Comparison of ENCODE assay signal across 30 cellular contexts in the genomic region with DNA sequence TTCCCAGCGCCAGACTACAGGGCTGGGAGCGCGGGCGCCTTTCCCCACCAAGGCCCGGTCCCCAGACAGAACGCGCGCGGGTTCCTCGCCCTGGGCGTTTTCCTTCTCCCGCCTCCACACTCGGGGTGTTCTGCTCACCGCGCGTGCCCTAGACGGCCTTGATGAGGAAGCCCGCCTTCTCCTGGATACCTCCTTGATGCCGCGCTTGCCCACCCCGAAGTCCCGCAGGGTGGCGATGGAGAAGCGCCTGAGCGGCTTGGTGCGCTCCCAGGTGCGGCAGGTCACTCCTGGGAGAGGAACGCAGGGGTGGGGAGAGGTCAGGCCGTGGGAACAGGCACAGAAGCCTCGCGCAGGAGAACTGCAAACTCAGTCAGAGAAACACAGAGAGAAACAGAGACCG. TPM values are rescaled to one million over a fixed set of nuclear protein-coding genes. Genes with fewer than 3 reads are reported as not detected.
"Had no signal": no experiment of that assay in that cellular context is flagged by ENCODE, and none has a peak within 500 bp of the region (broad histone marks: within the 10 kb centered on the region; RNA-seq: fewer than 3 reads in every experiment).

No MANE protein-coding gene starts in this region.

- ATAC-seq: effector memory CD8-positive, alpha-beta T cell; left lung; natural killer cell; pancreas; psoas muscle; T-helper 17 cell had no signal

- FAIRE-seq: astrocyte, colon, frontal cortex, keratinocyte, pancreas had no signal

- H3K4me3 ChIP-seq: breast epithelium, dorsolateral prefrontal cortex, esophagus muscularis mucosa, hepatocyte, left lung, pancreas, psoas muscle, right atrium auricular region, upper lobe of left lung had no signal

- H3K9me3 ChIP-seq: breast epithelium, esophagus muscularis mucosa, left lung, pancreas, psoas muscle, right atrium auricular region, upper lobe of left lung had no signal

- DNase-seq: activated CD4-positive, alpha-beta memory T cell treated with anti-CD3 and anti-CD28 coated beads, Interleukin-2, amount 10 ng/mL, durations not matched to agents 7 days and 5 days; activated CD4-positive, alpha-beta T cell treated with anti-CD3 and anti-CD28 coated beads for 4 hours; activated CD4-positive, CD25-positive, alpha-beta regulatory T cell; activated naive CD4-positive, alpha-beta T cell; activated naive CD8-positive, alpha-beta T cell treated with anti-CD3 and anti-CD28 coated beads for 36 hours; activated T-cell treated with anti-CD3 and anti-CD28 coated beads, Interleukin-2, amount 50 U/mL, for 24 hours; dorsolateral prefrontal cortex; effector memory CD8-positive, alpha-beta T cell; glutamatergic neuron; left lung; mammary epithelial cell; midbrain; natural killer cell; pancreas; psoas muscle; stimulated activated CD4-positive, alpha-beta T cell treated with anti-CD3 and anti-CD28 coated beads, Interleukin-4, amount 100 ng/mL, for 24 hours; stimulated activated naive CD4-positive, alpha-beta T cell treated with Interleukin-2 at 50 U/mL for 16 hours; SW 1271; T-helper 17 cell had no signal

- H3K27ac ChIP-seq: breast epithelium, dorsolateral prefrontal cortex, esophagus muscularis mucosa, hepatocyte, left lung, pancreas, psoas muscle, right atrium auricular region, upper lobe of left lung had no signal

- H3K4me3 Mint-ChIP-seq: activated CD4-positive, alpha-beta memory T cell treated with anti-CD3 and anti-CD28 coated beads, Interleukin-2, amount 10 ng/mL, durations not matched to agents 7 days and 5 days; activated naive CD8-positive, alpha-beta T cell treated with anti-CD3 and anti-CD28 coated beads for 36 hours; activated T-cell treated with anti-CD3 and anti-CD28 coated beads, Interleukin-2, amount 50 U/mL, for 24 hours; central memory CD8-positive, alpha-beta T cell; effector memory CD8-positive, alpha-beta T cell; natural killer cell; T-helper 17 cell had no signal

- H3K4me2 ChIP-seq: hepatocyte had no signal

- H3K79me2 ChIP-seq: hepatocyte had no signal

- H3K4me1 ChIP-seq: breast epithelium, esophagus muscularis mucosa, left lung, pancreas, psoas muscle, right atrium auricular region, upper lobe of left lung had no signal

- H3K4me1 Mint-ChIP-seq: activated CD4-positive, alpha-beta memory T cell treated with anti-CD3 and anti-CD28 coated beads, Interleukin-2, amount 10 ng/mL, durations not matched to agents 7 days and 5 days; activated naive CD8-positive, alpha-beta T cell treated with anti-CD3 and anti-CD28 coated beads for 36 hours; central memory CD8-positive, alpha-beta T cell; natural killer cell had no signal

- H3K27me3 ChIP-seq: pancreas, right atrium auricular region had no signal

- H3K36me3 ChIP-seq: breast epithelium, esophagus muscularis mucosa, left lung, pancreas, right atrium auricular region, upper lobe of left lung had no signal

- H3K9me3 Mint-ChIP-seq: activated CD4-positive, alpha-beta memory T cell treated with anti-CD3 and anti-CD28 coated beads, Interleukin-2, amount 10 ng/mL, durations not matched to agents 7 days and 5 days; activated naive CD8-positive, alpha-beta T cell treated with anti-CD3 and anti-CD28 coated beads for 36 hours; activated T-cell treated with anti-CD3 and anti-CD28 coated beads, Interleukin-2, amount 50 U/mL, for 24 hours; activated T-helper 2 cell treated with anti-CD3 and anti-CD28 coated beads, Interferon-gamma antibody, Interleukin-2, Interleukin-4, amounts not matched to agents 10 μg/mL and 5 μg/mL and 100 μg/mL, durations not matched to agents 14 hours and 24 hours and 36 hours; central memory CD8-positive, alpha-beta T cell; effector memory CD8-positive, alpha-beta T cell; natural killer cell had no signal

- H3K36me3 Mint-ChIP-seq: activated naive CD8-positive, alpha-beta T cell treated with anti-CD3 and anti-CD28 coated beads for 36 hours; natural killer cell had no signal

- H3K27ac Mint-ChIP-seq: activated CD4-positive, alpha-beta memory T cell treated with anti-CD3 and anti-CD28 coated beads, Interleukin-2, amount 10 ng/mL, durations not matched to agents 7 days and 5 days; activated naive CD8-positive, alpha-beta T cell treated with anti-CD3 and anti-CD28 coated beads for 36 hours; activated T-cell treated with anti-CD3 and anti-CD28 coated beads, Interleukin-2, amount 50 U/mL, for 24 hours; activated T-helper 2 cell treated with anti-CD3 and anti-CD28 coated beads, Interferon-gamma antibody, Interleukin-2, Interleukin-4, amounts not matched to agents 10 μg/mL and 5 μg/mL and 100 μg/mL, durations not matched to agents 14 hours and 24 hours and 36 hours; effector memory CD8-positive, alpha-beta T cell; natural killer cell had no signal

- H2AFZ ChIP-seq: hepatocyte had no signal

RNA-seq across cellular contexts. Expression of a gene that starts 34.8 kb away (rescaled TPM):
- total RNA-seq: activated CD4-positive, alpha-beta memory T cell treated with anti-CD3 and anti-CD28 coated beads, Interleukin-2, amount 10 ng/mL, durations not matched to agents 7 days and 5 days; activated naive CD8-positive, alpha-beta T cell treated with anti-CD3 and anti-CD28 coated beads for 36 hours; activated T-helper 2 cell treated with anti-CD3 and anti-CD28 coated beads, Interferon-gamma antibody, Interleukin-2, Interleukin-4, amounts not matched to agents 10 μg/mL and 5 μg/mL and 100 μg/mL, durations not matched to agents 14 hours and 24 hours and 36 hours; astrocyte; breast epithelium; esophagus muscularis mucosa; frontal cortex; mammary epithelial cell; natural killer cell; right atrium auricular region; T-helper 17 cell had no signal
- polyA plus RNA-seq: keratinocyte, mammary epithelial cell, psoas muscle had no signal
